Comparison of ENCODE assay signal across 13 cellular contexts in the genomic region with DNA sequence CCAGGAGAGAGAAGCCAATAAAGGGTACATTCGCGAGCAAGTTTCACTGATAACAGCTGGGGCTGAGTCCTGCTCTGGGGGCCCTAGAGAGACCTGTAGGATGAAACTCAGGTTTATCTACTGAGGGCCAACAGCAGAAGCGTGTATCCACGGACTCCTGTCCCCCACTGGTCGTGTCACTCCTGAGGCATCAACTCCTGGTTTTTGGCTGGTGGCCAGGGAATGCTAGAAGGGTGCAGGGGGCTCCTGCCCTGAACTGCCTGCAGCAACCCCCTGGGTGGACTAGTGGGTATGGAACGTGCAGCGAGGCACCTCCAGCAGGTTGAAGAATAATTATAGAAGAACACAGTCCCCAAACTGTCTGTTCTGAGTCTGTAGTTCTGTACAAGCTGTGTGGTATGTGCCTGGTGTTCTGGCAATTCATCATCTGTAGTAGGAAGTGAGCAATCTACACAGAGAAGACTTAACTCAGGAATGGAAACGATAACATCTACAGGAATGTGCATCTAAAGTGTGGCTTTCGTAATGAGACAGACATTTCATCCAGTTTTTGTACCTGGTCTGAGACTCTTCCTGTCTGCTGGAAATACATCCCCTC.
A peak's percentile ranks its signal among the peaks of the same experiment; 100 is the strongest.
DNase-seq lines count a peak whose midpoint lies in the region; ATAC-seq, FAIRE-seq and TF ChIP-seq lines count a peak whose summit lies in the region.
"Had no signal": no experiment of that assay in that cellular context is flagged by ENCODE, and none has a peak within 500 bp of the region (broad histone marks: within the 10 kb centered on the region; RNA-seq: fewer than 3 reads in every experiment).

No MANE protein-coding gene starts in this region.

- no peak overlapping the region for H2BK20ac ChIP-seq in H1 (ENCODE audit: low read length)

- H3K9me3 ChIP-seq in OCI-LY3 (ENCODE audit: insufficient read depth, low read length) (peaks cover 4% of the 10 kb centered on the region), H1 (ENCODE audit: insufficient read depth in 2 of 2, low read depth in 1 of 2, low read length in 1 of 2) (peaks cover 3 to 4% of the 10 kb centered on the region in 2 experiments; a peak in 3 of 4 replicates)
- H3K9me3 ChIP-seq: body of pancreas, Peyer's patch had no signal

- H3K27me3 Mint-ChIP-seq in immature natural killer cell (ENCODE audit: low read depth in 3 of 3), result peaks cover 0 to 7% (median 0%) of the 10 kb centered on the region in 3 donors
- H3K27me3 Mint-ChIP-seq: activated CD4-positive, alpha-beta T cell treated with anti-CD3 and anti-CD28 coated beads, Interleukin-2, amount 10 ng/mL, durations not matched to agents 24 days and 14 days; naive thymus-derived CD8-positive, alpha-beta T cell had no signal

- H3K18ac ChIP-seq in H1 (ENCODE audit: extremely low read depth, low read length), result no peak overlapping the region

- H3K27ac Mint-ChIP-seq in immature natural killer cell, result no peak overlapping the region
- H3K27ac Mint-ChIP-seq: activated CD4-positive, alpha-beta T cell treated with anti-CD3 and anti-CD28 coated beads, Interleukin-2, amount 10 ng/mL, durations not matched to agents 24 days and 14 days had no signal

- TF ChIP-seq EP300 in H1 (IDR thresholded peaks at IDR 0.05; ENCODE audit: borderline replicate concordance in 1 of 2, low read depth in 2 of 2, low read length in 2 of 2), result no peak

- no peak for TF ChIP-seq RAD21 in H1 (IDR thresholded peaks at IDR 0.05 in 1 of 2, conservative IDR thresholded peaks at IDR 0.05 in 1 of 2; ENCODE audit: low read depth in 2 of 2, low read length in 2 of 2)

- no peak overlapping the region for H2BK120ac ChIP-seq in H1 (replicated peaks; ENCODE audit: low read depth, low read length)

- peaks cover 41% of the 10 kb centered on the region for H3K4me1 ChIP-seq in OCI-LY3 (ENCODE audit: low read length)
- H3K4me1 ChIP-seq in H1 (replicated peaks in 1 of 4; ENCODE audit: control insufficient read depth in 3 of 4, insufficient read depth in 4 of 4, low read length in 3 of 4), result peaks cover 0 to 10% (median 6%) of the 10 kb centered on the region in 4 experiments; a peak in 3 of 7 replicates
- H3K4me1 ChIP-seq: body of pancreas, Peyer's patch had no signal

- H3K4me3 ChIP-seq in OCI-LY3 (ENCODE audit: low read length), result no peak overlapping the region
- no peak overlapping the region for H3K4me3 ChIP-seq in H1 (ENCODE audit: extremely low read depth in 1 of 4, insufficient read depth in 2 of 4, low read depth in 3 of 4, low read length in 4 of 4)
- H3K4me3 ChIP-seq: body of pancreas, Peyer's patch had no signal

- DNase-seq in GM03348 (ENCODE audit: low spot score) (peak; percentile 77), H1 (ENCODE audit: low read depth in 1 of 2, low spot score in 2 of 2) (no peak), non-pigmented ciliary epithelial cell (ENCODE audit: low read depth) (peak; percentile 93), immature natural killer cell (no peak)
- no peak for DNase-seq in central memory CD4-positive, alpha-beta T cell
- DNase-seq: activated CD4-positive, alpha-beta T cell treated with anti-CD3 and anti-CD28 coated beads, Interleukin-2, amount 10 ng/mL, durations not matched to agents 24 days and 14 days; body of pancreas; hippocampal formation; naive thymus-derived CD8-positive, alpha-beta T cell; NCI-H2081; Peyer's patch had no signal

- H3K27ac ChIP-seq in OCI-LY3 (ENCODE audit: low read length), result no peak overlapping the region
- H3K27ac ChIP-seq in H1 (ENCODE audit: low read depth, low read length), result no peak overlapping the region
- H3K27ac ChIP-seq: body of pancreas, Peyer's patch had no signal

- H3K4me2 ChIP-seq in OCI-LY3 (ENCODE audit: low read length) (no peak overlapping the region), H1 (ENCODE audit: insufficient read depth in 1 of 2, low read depth in 2 of 2, low read length in 2 of 2) (no peak overlapping the region)

- peaks cover 0 to 5% (median 0%) of the 10 kb centered on the region in 6 donors for H3K9me3 Mint-ChIP-seq in immature natural killer cell

- no peak overlapping the region for H4K91ac ChIP-seq in H1 (replicated peaks; ENCODE audit: insufficient read length, low read length)

- H3K36me3 Mint-ChIP-seq in immature natural killer cell, result peaks cover 0 to 8% (median 4%) of the 10 kb centered on the region in 3 donors

- no peak overlapping the region for H4K5ac ChIP-seq in H1 (ENCODE audit: insufficient read length, low read depth, low read length)

- no peak for TF ChIP-seq POLR2A in H1 (IDR thresholded peaks at IDR 0.05; ENCODE audit: control extremely low read depth in 1 of 2, low read depth in 2 of 2, low read length in 2 of 2)

- H3K56ac ChIP-seq in H1 (replicated peaks; ENCODE audit: insufficient read length, low read depth, low read length), result no peak overlapping the region

- H2AFZ ChIP-seq in OCI-LY3 (ENCODE audit: low read depth, low read length) (peak overlapping the region; percentile 37; the same call in 1 of the 2 replicates), H1 (ENCODE audit: low read length) (no peak overlapping the region)

- H3K23me2 ChIP-seq in H1 (ENCODE audit: low read depth, low read length), result no peaks in the 10 kb centered on the region

- H2BK5ac ChIP-seq in H1 (ENCODE audit: low read depth, low read length), result peak overlapping the region; percentile 45; the same call in 1 of the 2 replicates

- no peak overlapping the region for H4K8ac ChIP-seq in H1 (ENCODE audit: extremely low read depth, insufficient read depth, low read length)

- CTCF ChIA-PET in H1 (lab: Charles Lee; ENCODE audit: partially characterized antibody), result interaction anchor here (0.5 to 0.6 kb wide), 2 partner anchors 57 to 496 kb away, joined by 3 to 7 read pairs; no protein-coding TSS in a partner anchor

- POLR2A ChIA-PET in H1 (lab: Charles Lee; ENCODE audit: partially characterized antibody), result no interaction called here

- TF ChIP-seq CTCF in OCI-LY3 (IDR thresholded peaks at IDR 0.05; ENCODE audit: low read depth, low read length) (no peak), H1 (IDR thresholded peaks at IDR 0.05; ENCODE audit: control extremely low read depth in 1 of 3, insufficient read depth in 1 of 3, low read depth in 1 of 3, low read length in 3 of 3) (no peak)

- H2BK15ac ChIP-seq in H1 (ENCODE audit: low read length), result no peak overlapping the region

- 89% methylated on average over 9 of the region's 9 CpGs; no CpG with 5 or more reads in 1 of the 2 experiments for WGBS in H1 (ENCODE audit: extremely low coverage in 1 of 2, insufficient coverage in 1 of 2, insufficient read length in 1 of 2, insufficient replicate concordance in 2 of 2, low coverage in 1 of 2, low lambda C conversion rate in 2 of 2, missing lambda C conversion rate in 1 of 2), 2 experiments

- H3K79me1 ChIP-seq in H1 (ENCODE audit: low read depth, low read length), result no peaks in the 10 kb centered on the region

- no peak overlapping the region for H3K23ac ChIP-seq in H1 (ENCODE audit: insufficient read length)

- no peak overlapping the region for H3K14ac ChIP-seq in H1 (ENCODE audit: insufficient read length)

- H3K4me1 Mint-ChIP-seq in immature natural killer cell, result no peaks in the 10 kb centered on the region

- no peak for ATAC-seq in HG02623 (IDR thresholded peaks at IDR 0.05; ENCODE audit: unreplicated experiment)
- ATAC-seq: body of pancreas; naive thymus-derived CD8-positive, alpha-beta T cell had no signal

- no peak overlapping the region for H3K4ac ChIP-seq in H1 (replicated peaks; ENCODE audit: insufficient read length, low read depth, low read length)

- peaks cover 12% of the 10 kb centered on the region for H3K36me3 ChIP-seq in OCI-LY3 (replicated peaks; ENCODE audit: low read depth, low read length)
- H3K36me3 ChIP-seq in H1 (ENCODE audit: control insufficient read depth in 2 of 4, insufficient read depth in 4 of 4, low read length in 3 of 4), result no peaks in the 10 kb centered on the region
- H3K36me3 ChIP-seq: Peyer's patch had no signal

- no peak overlapping the region for H2AK5ac ChIP-seq in H1 (ENCODE audit: low read depth, low read length)

- no peak overlapping the region for H3K4me3 Mint-ChIP-seq in immature natural killer cell
- H3K4me3 Mint-ChIP-seq: activated CD4-positive, alpha-beta T cell treated with anti-CD3 and anti-CD28 coated beads, Interleukin-2, amount 10 ng/mL, durations not matched to agents 24 days and 14 days; naive thymus-derived CD8-positive, alpha-beta T cell had no signal

- H4K20me1 ChIP-seq in OCI-LY3 (ENCODE audit: insufficient read depth, low read length) (no peaks in the 10 kb centered on the region), H1 (replicated peaks in 1 of 2; ENCODE audit: control insufficient read depth in 1 of 2, insufficient read depth in 2 of 2, low read length in 2 of 2) (no peaks in the 10 kb centered on the region)

- H3K79me2 ChIP-seq in OCI-LY3 (ENCODE audit: low read length) (no peaks in the 10 kb centered on the region), H1 (ENCODE audit: control insufficient read depth in 1 of 2, insufficient read depth in 2 of 2, low read length in 2 of 2) (no peaks in the 10 kb centered on the region)

- H2BK12ac ChIP-seq in H1 (ENCODE audit: low read depth, low read length), result no peak overlapping the region

- no peak for FAIRE-seq in H1 (lab: Jason Lieb, UNC)

- H3K9ac ChIP-seq in OCI-LY3 (ENCODE audit: low read length), result no peak overlapping the region
- no peak overlapping the region for H3K9ac ChIP-seq in H1 (replicated peaks in 1 of 4; ENCODE audit: extremely low read depth in 1 of 4, low read depth in 3 of 4, low read length in 3 of 4)

- H3K27me3 ChIP-seq in OCI-LY3 (ENCODE audit: low read depth, low read length), result no peaks in the 10 kb centered on the region
- H3K27me3 ChIP-seq in H1 (replicated peaks in 1 of 4; ENCODE audit: control insufficient read depth in 3 of 4, extremely low read depth in 1 of 4, insufficient read depth in 3 of 4, low read length in 3 of 4), result no peaks in the 10 kb centered on the region
- H3K27me3 ChIP-seq: body of pancreas, Peyer's patch had no signal

TF ChIP-seq in H1, 55 proteins besides CTCF, POLR2A, EP300 and RAD21 (continues in another document):
- no peak for TF ChIP-seq CREB1 (IDR thresholded peaks at IDR 0.05)
- TF ChIP-seq HDAC6 (IDR thresholded peaks at IDR 0.05; ENCODE audit: low read depth, low read length), result no peak
- no peak for TF ChIP-seq RNF2 (IDR thresholded peaks at IDR 0.05; ENCODE audit: borderline replicate concordance, low read depth, low read length, missing control alignments, poor library complexity, severe bottlenecking)
- TF ChIP-seq SIN3A (conservative IDR thresholded peaks at IDR 0.05 in 1 of 2, IDR thresholded peaks at IDR 0.05 in 1 of 2; ENCODE audit: low read depth in 1 of 2, low read length in 2 of 2), result no peak
- TF ChIP-seq EZH2 (IDR thresholded peaks at IDR 0.05; ENCODE audit: low read depth, low read length, severe bottlenecking), result no peak

Comparison
In these comparisons a context has a peak if more than half of its experiments do, and no peak if none do; other contexts are left out.
1. DNase-seq: peak in GM03348 (single experiment) and non-pigmented ciliary epithelial cell (single experiment); none in H1 (0 of 2), immature natural killer cell (0 of 3) and central memory CD4-positive, alpha-beta T cell (single experiment).